Comparison of ENCODE assay signal across 19 cellular contexts in the genomic region with DNA sequence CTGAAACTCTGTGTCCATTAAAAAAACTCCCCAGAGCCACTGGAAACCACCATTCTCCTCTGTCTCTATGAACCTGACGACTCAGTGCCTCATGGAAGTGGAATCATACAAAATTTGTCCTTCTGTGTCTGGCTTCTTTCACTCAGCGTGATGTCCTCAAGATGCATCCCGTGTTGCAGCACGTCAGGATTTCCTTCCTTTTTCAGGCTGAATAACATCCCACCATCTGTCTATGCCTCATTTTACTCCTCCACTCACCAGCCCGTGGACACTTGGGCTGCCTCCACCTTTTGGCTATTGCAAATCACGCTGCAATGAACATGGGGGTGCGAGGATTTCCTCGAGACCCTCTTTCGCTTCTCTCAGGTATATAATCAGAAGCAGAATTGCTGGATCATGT. TPM values are rescaled to one million over a fixed set of nuclear protein-coding genes. Genes with fewer than 3 reads are reported as not detected.
DNase-seq lines count a peak whose midpoint lies in the region; ATAC-seq, FAIRE-seq and TF ChIP-seq lines count a peak whose summit lies in the region.
"Had no signal": no experiment of that assay in that cellular context is flagged by ENCODE, and none has a peak within 500 bp of the region (broad histone marks: within the 10 kb centered on the region; RNA-seq: fewer than 3 reads in every experiment).

No MANE protein-coding gene starts in this region.

- no peaks in the 10 kb centered on the region for H3K36me3 Mint-ChIP-seq in MCF 10A (ENCODE audit: insufficient read depth, unreplicated experiment)
- H3K36me3 Mint-ChIP-seq: CD8-positive, alpha-beta memory T cell had no signal

- H2BK5ac ChIP-seq in H1 (ENCODE audit: low read depth, low read length), result no peak overlapping the region

- no peak overlapping the region for H2BK20ac ChIP-seq in H1 (ENCODE audit: low read length)

- H3K4me3 ChIP-seq in mammary epithelial cell (replicated peaks in 1 of 3; ENCODE audit: insufficient read depth in 1 of 3, low read depth in 2 of 3, low read length in 3 of 3) (no peak overlapping the region), H1 (ENCODE audit: extremely low read depth in 1 of 4, insufficient read depth in 2 of 4, low read depth in 3 of 4, low read length in 4 of 4) (no peak overlapping the region), testis (no peak overlapping the region)

- no peaks in the 10 kb centered on the region for H3K27me3 Mint-ChIP-seq in MCF 10A (ENCODE audit: insufficient read depth, unreplicated experiment)

- H3K4me3 Mint-ChIP-seq in MCF 10A (ENCODE audit: unreplicated experiment), result no peak overlapping the region
- H3K4me3 Mint-ChIP-seq: CD8-positive, alpha-beta memory T cell; IgD-negative memory B cell had no signal

- H3K9ac ChIP-seq in mammary epithelial cell (ENCODE audit: insufficient read depth, low read length), result no peak overlapping the region
- H3K9ac ChIP-seq in H1 (replicated peaks in 1 of 4; ENCODE audit: extremely low read depth in 1 of 4, low read depth in 3 of 4, low read length in 3 of 4), result no peak overlapping the region

- no peak for FAIRE-seq in H1 (lab: Jason Lieb, UNC)
- FAIRE-seq: GM12892 had no signal

- no peak for ATAC-seq in GM19455 (IDR thresholded peaks at IDR 0.05; ENCODE audit: unreplicated experiment)
- ATAC-seq: HCT116 had no signal

- no peak for TF ChIP-seq EP300 in H1 (IDR thresholded peaks at IDR 0.05; ENCODE audit: borderline replicate concordance in 1 of 2, low read depth in 2 of 2, low read length in 2 of 2)

- TF ChIP-seq POLR2A in H1 (IDR thresholded peaks at IDR 0.05; ENCODE audit: control extremely low read depth in 1 of 2, low read depth in 2 of 2, low read length in 2 of 2) (no peak), testis (IDR thresholded peaks at IDR 0.05) (no peak)

- H3K36me3 ChIP-seq in mammary epithelial cell (ENCODE audit: insufficient read depth, low read length), result no peaks in the 10 kb centered on the region
- H3K36me3 ChIP-seq in H1 (ENCODE audit: control insufficient read depth in 2 of 4, insufficient read depth in 4 of 4, low read length in 3 of 4), result no peaks in the 10 kb centered on the region
- no peaks in the 10 kb centered on the region for H3K36me3 ChIP-seq in testis (ENCODE audit: low read depth, missing control alignments)
- H3K36me3 ChIP-seq: BE2C had no signal

- no peak overlapping the region for H4K5ac ChIP-seq in H1 (ENCODE audit: insufficient read length, low read depth, low read length)

- H3K27me3 ChIP-seq in mammary epithelial cell (ENCODE audit: insufficient read depth, low read length) (no peaks in the 10 kb centered on the region), H1 (replicated peaks in 1 of 4; ENCODE audit: control insufficient read depth in 3 of 4, extremely low read depth in 1 of 4, insufficient read depth in 3 of 4, low read length in 3 of 4) (no peaks in the 10 kb centered on the region), testis (no peaks in the 10 kb centered on the region)
- H3K27me3 ChIP-seq: BE2C had no signal

- peak overlapping the region; percentile 28 for H3K4ac ChIP-seq in H1 (replicated peaks; ENCODE audit: insufficient read length, low read depth, low read length)

- H3K14ac ChIP-seq in H1 (ENCODE audit: insufficient read length), result no peak overlapping the region

- peaks cover 6% of the 10 kb centered on the region for H3K4me1 Mint-ChIP-seq in MCF 10A (ENCODE audit: insufficient read depth, unreplicated experiment)
- H3K4me1 Mint-ChIP-seq: CD8-positive, alpha-beta memory T cell had no signal

- DNase-seq in MCF 10A (ENCODE audit: unreplicated experiment) (no peak), mammary epithelial cell (no peak), RWPE1 (ENCODE audit: low spot score) (no peak), H1 (ENCODE audit: low read depth in 1 of 2, low spot score in 2 of 2) (no peak), testis (peak; percentile 11), ACHN (no peak)
- no peak for DNase-seq in NK-92 treated with Interleukin-12 subunit alpha and Interleukin-12 subunit beta, amount 100 ng/mL, for 24 hours (lab: John Stamatoyannopoulos, UW)
- DNase-seq: BE2C, Caco-2, DND-41, GDM1 had no signal

- no peak overlapping the region for H2BK120ac ChIP-seq in H1 (replicated peaks; ENCODE audit: low read depth, low read length)

- H3K79me1 ChIP-seq in H1 (ENCODE audit: low read depth, low read length), result no peaks in the 10 kb centered on the region

- 92% methylated on average over 9 of the region's 9 CpGs for WGBS in mammary epithelial cell (ENCODE audit: low coverage, missing lambda C conversion rate)
- 89% methylated on average over 9 of the region's 9 CpGs; no CpG with 5 or more reads in 1 of the 2 experiments for WGBS in H1 (ENCODE audit: extremely low coverage in 1 of 2, insufficient coverage in 1 of 2, insufficient read length in 1 of 2, insufficient replicate concordance in 2 of 2, low coverage in 1 of 2, low lambda C conversion rate in 2 of 2, missing lambda C conversion rate in 1 of 2), 2 experiments
- 83 to 84% methylated on average over 9 of the region's 9 CpGs for WGBS in testis, 2 donors

- H3K9me3 Mint-ChIP-seq in MCF 10A (ENCODE audit: unreplicated experiment), result no peaks in the 10 kb centered on the region
- H3K9me3 Mint-ChIP-seq: CD8-positive, alpha-beta memory T cell; IgD-negative memory B cell had no signal

- TF ChIP-seq RAD21 in H1 (IDR thresholded peaks at IDR 0.05 in 1 of 2, conservative IDR thresholded peaks at IDR 0.05 in 1 of 2; ENCODE audit: low read depth in 2 of 2, low read length in 2 of 2), result no peak

- no peak overlapping the region for H4K8ac ChIP-seq in H1 (ENCODE audit: extremely low read depth, insufficient read depth, low read length)

- H4K20me1 ChIP-seq in mammary epithelial cell (ENCODE audit: insufficient read depth, low read length), result no peaks in the 10 kb centered on the region
- no peaks in the 10 kb centered on the region for H4K20me1 ChIP-seq in H1 (replicated peaks in 1 of 2; ENCODE audit: control insufficient read depth in 1 of 2, insufficient read depth in 2 of 2, low read length in 2 of 2)

- H3K23me2 ChIP-seq in H1 (ENCODE audit: low read depth, low read length), result no peaks in the 10 kb centered on the region

- POLR2A ChIA-PET in MCF 10A (lab: Yijun Ruan, JAX) (interaction anchor here (0.9 to 1.0 kb wide), 2 partner anchors 33 to 112 kb away, joined by 3 read pairs; a partner anchor contains a TSS), RWPE1 (lab: Yijun Ruan, JAX; ENCODE audit: low non-redundant PET) (interaction anchor here (1.1 kb wide), 1 partner anchor 42 kb away, joined by 3 read pairs; no protein-coding TSS in a partner anchor), H1 (lab: Charles Lee; ENCODE audit: partially characterized antibody) (interaction anchor here (0.9 kb wide), 1 partner anchor 16 kb away, joined by 3 read pairs; no protein-coding TSS in a partner anchor)

- H3K23ac ChIP-seq in H1 (ENCODE audit: insufficient read length), result no peak overlapping the region

- H3K79me2 ChIP-seq in mammary epithelial cell (ENCODE audit: insufficient read depth, low read length) (no peaks in the 10 kb centered on the region), H1 (ENCODE audit: control insufficient read depth in 1 of 2, insufficient read depth in 2 of 2, low read length in 2 of 2) (no peaks in the 10 kb centered on the region)

- no peak overlapping the region for H2BK12ac ChIP-seq in H1 (ENCODE audit: low read depth, low read length)

- no peaks in the 10 kb centered on the region for H3K4me1 ChIP-seq in mammary epithelial cell (ENCODE audit: insufficient read depth, low read length)
- no peaks in the 10 kb centered on the region for H3K4me1 ChIP-seq in H1 (replicated peaks in 1 of 4; ENCODE audit: control insufficient read depth in 3 of 4, insufficient read depth in 4 of 4, low read length in 3 of 4)
- H3K4me1 ChIP-seq in testis, result no peaks in the 10 kb centered on the region
- H3K4me1 ChIP-seq: BE2C, Caco-2 had no signal

- no peak overlapping the region for H2BK15ac ChIP-seq in H1 (ENCODE audit: low read length)

- CTCF ChIA-PET in MCF 10A (lab: Yijun Ruan, JAX), result interaction anchor here (0.6 to 7.9 kb wide), 5 partner anchors 33 to 398 kb away, joined by 3 to 120 read pairs (median 3); a partner anchor contains a TSS
- CTCF ChIA-PET in mammary epithelial cell (lab: Charles Lee; ENCODE audit: low non-redundant PET), result no interaction called here
- CTCF ChIA-PET in RWPE1 (lab: Yijun Ruan, JAX), result no interaction called here
- CTCF ChIA-PET in H1 (lab: Charles Lee; ENCODE audit: partially characterized antibody), result interaction anchor here (0.8 to 8.7 kb wide), 10 partner anchors 11 to 398 kb away, joined by 3 to 52 read pairs (median 18); a partner anchor contains a TSS

- H3K4me2 ChIP-seq in mammary epithelial cell (ENCODE audit: insufficient read depth, low read depth, low read length), result no peak overlapping the region
- no peak overlapping the region for H3K4me2 ChIP-seq in H1 (ENCODE audit: insufficient read depth in 1 of 2, low read depth in 2 of 2, low read length in 2 of 2)

- dilution Hi-C loops in mammary epithelial cell (cut with HindIII; ENCODE audit: low sequenced_read_pairs), result loop anchor here (5.0 to 25.0 kb wide), 4 partner anchors 38 to 398 kb away; a partner anchor contains a TSS

- BruUV-seq in MCF 10A (replicated peaks; lab: Mats Ljungman, UMichigan) (no TSS peak), mammary epithelial cell (replicated peaks; lab: Mats Ljungman, UMichigan) (no TSS peak)

- H3K27ac ChIP-seq in mammary epithelial cell (ENCODE audit: insufficient read depth, low read depth, low read length), result no peak overlapping the region
- H3K27ac ChIP-seq in RWPE1, result peak overlapping the region; percentile 31; the same call in 1 of the 2 replicates
- H3K27ac ChIP-seq in H1 (ENCODE audit: low read depth, low read length), result no peak overlapping the region
- H3K27ac ChIP-seq in testis, result no peak overlapping the region
- H3K27ac ChIP-seq: C4-2B had no signal

- no peak for TF ChIP-seq CTCF in MCF 10A (IDR thresholded peaks at IDR 0.05; ENCODE audit: unreplicated experiment)
- no peak for TF ChIP-seq CTCF in mammary epithelial cell (conservative IDR thresholded peaks at IDR 0.05 in 1 of 2, IDR thresholded peaks at IDR 0.05 in 1 of 2; ENCODE audit: extremely low read depth in 1 of 2, insufficient read depth in 1 of 2, low read depth in 1 of 2, low read length in 2 of 2)
- TF ChIP-seq CTCF in RWPE1 (conservative IDR thresholded peaks at IDR 0.05; ENCODE audit: low read depth), result no peak
- no peak for TF ChIP-seq CTCF in H1 (IDR thresholded peaks at IDR 0.05; ENCODE audit: control extremely low read depth in 1 of 3, insufficient read depth in 1 of 3, low read depth in 1 of 3, low read length in 3 of 3)
- no peak for TF ChIP-seq CTCF in testis (IDR thresholded peaks at IDR 0.05)

- peak overlapping the region; percentile 29 for H4K91ac ChIP-seq in H1 (replicated peaks; ENCODE audit: insufficient read length, low read length)

- H3K18ac ChIP-seq in H1 (ENCODE audit: extremely low read depth, low read length), result no peak overlapping the region

- intact Hi-C loops in MCF 10A (cut with micrococcal nuclease), result no loop called here
- intact Hi-C loops in mammary epithelial cell (cut with micrococcal nuclease), result no loop called here
- intact Hi-C loops in testis (cut with DNase I; ENCODE audit: low total_unique reads), result loop anchor here (10.0 kb wide), 1 partner anchor 396 kb away; a partner anchor contains a TSS

- H2AFZ ChIP-seq in mammary epithelial cell (ENCODE audit: low read depth, low read length) (no peak overlapping the region), H1 (ENCODE audit: low read length) (no peak overlapping the region)

- H2AK5ac ChIP-seq in H1 (ENCODE audit: low read depth, low read length), result no peak overlapping the region

- no peak overlapping the region for H3K56ac ChIP-seq in H1 (replicated peaks; ENCODE audit: insufficient read length, low read depth, low read length)

- H3K9me3 ChIP-seq in mammary epithelial cell (replicated peaks; ENCODE audit: insufficient read depth, low read length) (no peaks in the 10 kb centered on the region), H1 (ENCODE audit: insufficient read depth in 2 of 2, low read depth in 1 of 2, low read length in 1 of 2) (no peaks in the 10 kb centered on the region; a peak in 1 of 4 replicates), testis (no peaks in the 10 kb centered on the region)
- H3K9me3 ChIP-seq: BE2C, Caco-2 had no signal

- in situ Hi-C loops in mammary epithelial cell (cut with MboI; ENCODE audit: low sequenced_read_pairs in 2 of 2), result loop anchor here (5.0 to 10.0 kb wide), 2 partner anchors 248 to 396 kb away; a partner anchor contains a TSS
- in situ Hi-C loops in ACHN (cut with HindIII; ENCODE audit: low pct_ligation_motif_present, low pct_unique_long_range_greater_than_20kb, low sequenced_read_pairs), result no loop called here

- peak overlapping the region; percentile 29 for H3K27ac Mint-ChIP-seq in MCF 10A (ENCODE audit: low read depth, unreplicated experiment)
- H3K27ac Mint-ChIP-seq: IgD-negative memory B cell had no signal

RNA-seq across cellular contexts. Expression of a gene that starts 12.7 kb away (rescaled TPM):
- total RNA-seq in MCF 10A (2022) (4.9 and 13.4 TPM in 2 replicates), mammary epithelial cell (10 to 100 TPM in 1 of 2 donors, under 1 TPM in 1; 0.49 to 21.8 TPM), testis (1 to 10 TPM; 3.2 to 5.6 TPM)
- polyA plus RNA-seq in mammary epithelial cell (6.9 TPM), H1 (2011; rRNA removed) (0.75 and 1.4 TPM in 2 replicates), testis (ENCODE audit: insufficient read depth, low read depth, low replicate concordance) (4.2 TPM)
- 16.7 TPM for polyA minus RNA-seq in mammary epithelial cell
- 0.37 and 0.46 TPM in 2 replicates for total RNA-seq in H1 (2021; fragmentation: NEBNext Ultra II Directional; extraction: Animal tissue kit (Norgen Biotek cat#: 25700))
- polyA plus RNA-seq in H1 (2011; cell fraction: cytosol; rRNA removed), result 0.43 TPM
- polyA plus RNA-seq in H1 (2011; cell fraction: nucleus; rRNA removed), result 1.1 TPM
- polyA plus RNA-seq in H1 (2012, experiment 1 of 2), result 0.23 to 0.94 TPM (median 0.48 TPM) in 4 replicates
- 0.30 TPM for polyA plus RNA-seq in H1 (2012, experiment 2 of 2)
- 0.30 TPM for polyA plus RNA-seq in H1 (2013, experiment 1 of 2)
- 0.09 TPM for polyA plus RNA-seq in H1 (2013, experiment 2 of 2)
- 0.69 and 0.83 TPM in 2 replicates for polyA minus RNA-seq in H1 (2011; rRNA and poly(A)+ RNA removed)
- polyA minus RNA-seq in H1 (2011; cell fraction: cytosol; rRNA and poly(A)+ RNA removed), result not detected
- 1.3 TPM for polyA minus RNA-seq in H1 (2011; cell fraction: nucleus; rRNA and poly(A)+ RNA removed)
- total RNA-seq: CD8-positive, alpha-beta memory T cell had no signal
- polyA plus RNA-seq: IgD-negative memory B cell had no signal

RNA-seq across cellular contexts. Expression of a gene that starts 44.4 kb away (rescaled TPM):
- total RNA-seq in MCF 10A (2022), result 0.32 and 0.54 TPM in 2 replicates
- 1 to 10 TPM; 1.5 to 9.5 TPM for total RNA-seq in mammary epithelial cell
- polyA plus RNA-seq in mammary epithelial cell, result 0.60 TPM
- 3.0 TPM for polyA minus RNA-seq in mammary epithelial cell
- not detected in 2 replicates for total RNA-seq in H1 (2021; fragmentation: NEBNext Ultra II Directional; extraction: Animal tissue kit (Norgen Biotek cat#: 25700))
- polyA plus RNA-seq in H1 (2011; rRNA removed), result not detected in 2 replicates
- polyA plus RNA-seq in H1 (2011; cell fraction: cytosol; rRNA removed), result not detected
- not detected for polyA plus RNA-seq in H1 (2011; cell fraction: nucleus; rRNA removed)
- 0.07 to 0.09 TPM in 2 of 4 replicates, not detected in the others for polyA plus RNA-seq in H1 (2012, experiment 1 of 2)
- polyA plus RNA-seq in H1 (2012, experiment 2 of 2), result not detected
- not detected for polyA plus RNA-seq in H1 (2013, experiment 1 of 2)
- not detected for polyA plus RNA-seq in H1 (2013, experiment 2 of 2)
- polyA minus RNA-seq in H1 (2011; rRNA and poly(A)+ RNA removed), result not detected in 2 replicates
- not detected for polyA minus RNA-seq in H1 (2011; cell fraction: cytosol; rRNA and poly(A)+ RNA removed)
- polyA minus RNA-seq in H1 (2011; cell fraction: nucleus; rRNA and poly(A)+ RNA removed), result not detected
- under 1 TPM; 0.16 to 0.50 TPM for total RNA-seq in testis
- polyA plus RNA-seq in testis (ENCODE audit: insufficient read depth, low read depth, low replicate concordance), result 1.1 TPM
- total RNA-seq: CD8-positive, alpha-beta memory T cell; H4 had no signal
- polyA plus RNA-seq: AG04450; CD8-positive, alpha-beta memory T cell had no signal

Comparison
In these comparisons a context has a peak if more than half of its experiments do, and no peak if none do; other contexts are left out.
1. CTCF ChIA-PET loops: an anchor here in MCF 10A (0.6 to 7.9 kb wide) and H1 (0.8 to 8.7 kb wide); none called in mammary epithelial cell and RWPE1.